26 cellular contexts compared by ENCODE assay signal in the genomic region with DNA sequence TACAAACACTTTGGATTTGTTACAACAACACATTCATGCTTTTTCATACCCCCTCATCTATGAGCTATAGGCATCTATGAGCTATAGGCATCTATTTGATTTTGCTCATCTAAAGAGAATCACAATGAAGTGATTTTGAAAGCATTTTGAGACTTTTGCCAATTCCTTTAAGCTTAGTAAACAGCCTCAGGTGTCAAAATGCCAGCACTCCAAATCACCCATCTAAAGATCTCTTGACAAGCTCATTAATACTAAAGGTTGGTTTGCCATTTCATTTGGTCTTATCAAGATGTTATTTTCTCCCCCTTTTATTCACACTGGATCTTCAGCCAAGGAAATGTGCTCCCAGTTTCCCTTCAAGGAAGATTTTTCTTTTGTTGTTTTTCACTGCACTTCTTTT.
DNase-seq lines count a peak whose midpoint lies in the region; FAIRE-seq and TF ChIP-seq lines count a peak whose summit lies in the region.
"Had no signal": no experiment of that assay in that cellular context is flagged by ENCODE, and none has a peak within 500 bp of the region (broad histone marks: within the 10 kb centered on the region; RNA-seq: fewer than 3 reads in every experiment).

No MANE protein-coding gene starts in this region.

- H3K27me3 ChIP-seq in breast epithelium (no peaks in the 10 kb centered on the region), bronchial epithelial cell (ENCODE audit: control insufficient read depth, insufficient read depth, low read length) (no peaks in the 10 kb centered on the region), trophoblast cell (ENCODE audit: insufficient read depth, low read length) (no peaks in the 10 kb centered on the region), Peyer's patch (no peaks in the 10 kb centered on the region)
- H3K27me3 ChIP-seq: left lung, upper lobe of left lung had no signal

- no peak overlapping the region for H4K8ac ChIP-seq in trophoblast cell (ENCODE audit: low read depth, low read length)

- peak overlapping the region; percentile 79 for H3K27ac Mint-ChIP-seq in MCF 10A (ENCODE audit: low read depth, unreplicated experiment)
- H3K27ac Mint-ChIP-seq: activated CD8-positive, alpha-beta T cell treated with anti-CD3 and anti-CD28 coated beads for 36 hours; activated naive CD4-positive, alpha-beta T cell treated with anti-CD3 and anti-CD28 coated beads, Interleukin-2, amount 50 U/mL, for 72 hours; CD14-positive monocyte; effector memory CD8-positive, alpha-beta T cell; naive thymus-derived CD4-positive, alpha-beta T cell; stimulated activated naive CD8-positive, alpha-beta T cell treated with anti-CD3 and anti-CD28 coated beads, Interleukin-15, amount 100 ng/mL, for 72 hours had no signal

- H3K36me3 Mint-ChIP-seq in MCF 10A (ENCODE audit: insufficient read depth, unreplicated experiment) = peaks cover 7% of the 10 kb centered on the region
- H3K36me3 Mint-ChIP-seq: activated naive CD4-positive, alpha-beta T cell treated with anti-CD3 and anti-CD28 coated beads, Interleukin-2, amount 50 U/mL, for 72 hours; CD14-positive monocyte; naive thymus-derived CD4-positive, alpha-beta T cell had no signal

- no peak overlapping the region for H2BK12ac ChIP-seq in trophoblast cell (ENCODE audit: low read length)

- H3K27me3 Mint-ChIP-seq in MCF 10A (ENCODE audit: insufficient read depth, unreplicated experiment) = no peaks in the 10 kb centered on the region
- H3K27me3 Mint-ChIP-seq: activated CD8-positive, alpha-beta T cell treated with anti-CD3 and anti-CD28 coated beads for 36 hours; effector memory CD8-positive, alpha-beta T cell; naive thymus-derived CD4-positive, alpha-beta T cell; stimulated activated naive CD8-positive, alpha-beta T cell treated with anti-CD3 and anti-CD28 coated beads, Interleukin-15, amount 100 ng/mL, for 72 hours had no signal

- H3K4me2 ChIP-seq in trophoblast cell (ENCODE audit: low read length) = no peak overlapping the region

- FAIRE-seq in bronchial epithelial cell (lab: Jason Lieb, UNC) = no peak
- FAIRE-seq: GM12878, TTC549 had no signal

- H2AK5ac ChIP-seq in trophoblast cell (ENCODE audit: low read length) = no peak overlapping the region

- no peak overlapping the region for H3K23ac ChIP-seq in trophoblast cell (ENCODE audit: low read length)

- H3K9me3 ChIP-seq in breast epithelium (no peaks in the 10 kb centered on the region), trophoblast cell (ENCODE audit: insufficient read depth, low read depth, low read length) (no peaks in the 10 kb centered on the region), Peyer's patch (no peaks in the 10 kb centered on the region)
- H3K9me3 ChIP-seq: left lung, upper lobe of left lung had no signal

- H4K12ac ChIP-seq in trophoblast cell (ENCODE audit: low read depth, low read length) = no peak overlapping the region

- H3K79me1 ChIP-seq in trophoblast cell (ENCODE audit: low read length) = no peaks in the 10 kb centered on the region

- H2AFZ ChIP-seq in trophoblast cell (ENCODE audit: insufficient read depth, low read length, poor library complexity) = no peak overlapping the region

- H3K27ac ChIP-seq in breast epithelium = no peak overlapping the region
- no peak overlapping the region for H3K27ac ChIP-seq in trophoblast cell (ENCODE audit: low read depth, low read length)
- peak overlapping the region in 1 of 4 donors; percentile 17 for H3K27ac ChIP-seq in Peyer's patch
- H3K27ac ChIP-seq: 22Rv1, SK-N-MC had no signal

- no peaks in the 10 kb centered on the region for H3K36me3 ChIP-seq in breast epithelium
- no peaks in the 10 kb centered on the region for H3K36me3 ChIP-seq in bronchial epithelial cell (ENCODE audit: control insufficient read depth, insufficient read depth, low read length)
- no peaks in the 10 kb centered on the region for H3K36me3 ChIP-seq in trophoblast cell (ENCODE audit: control insufficient read depth in 1 of 2, insufficient read depth in 2 of 2, low read length in 2 of 2)
- H3K36me3 ChIP-seq in Peyer's patch = no peaks in the 10 kb centered on the region
- H3K36me3 ChIP-seq: left lung, upper lobe of left lung had no signal

- H3K9me3 Mint-ChIP-seq in MCF 10A (ENCODE audit: unreplicated experiment) = peaks cover 7% of the 10 kb centered on the region
- H3K9me3 Mint-ChIP-seq: activated CD8-positive, alpha-beta T cell treated with anti-CD3 and anti-CD28 coated beads for 36 hours; activated naive CD4-positive, alpha-beta T cell treated with anti-CD3 and anti-CD28 coated beads, Interleukin-2, amount 50 U/mL, for 72 hours; effector memory CD8-positive, alpha-beta T cell; naive thymus-derived CD4-positive, alpha-beta T cell; stimulated activated naive CD8-positive, alpha-beta T cell treated with anti-CD3 and anti-CD28 coated beads, Interleukin-15, amount 100 ng/mL, for 72 hours had no signal

- peak; percentile 30 for DNase-seq in MCF 10A (ENCODE audit: unreplicated experiment)
- no peak for DNase-seq in breast epithelium (ENCODE audit: low spot score in 2 of 2)
- DNase-seq in bronchial epithelial cell (ENCODE audit: low read depth) = peak; percentile 76
- peak; percentile 40 to 83 for DNase-seq in trophoblast cell
- DNase-seq in Peyer's patch = no peak
- DNase-seq in NCI-H2196 (lab: John Stamatoyannopoulos, UW; ENCODE audit: unreplicated experiment) = no peak
- no peak for DNase-seq in inferior parietal cortex (ENCODE audit: extremely low spot score)
- DNase-seq in posterior vena cava (ENCODE audit: low spot score) = no peak
- DNase-seq: activated CD8-positive, alpha-beta T cell treated with anti-CD3 and anti-CD28 coated beads for 36 hours; cortex of kidney; effector memory CD8-positive, alpha-beta T cell; midbrain; naive thymus-derived CD4-positive, alpha-beta T cell; NCI-H1694; NCI-H2171; NCI-H524 treated with DMSO at 0.1 percent for 48 hours; RPMI8226; stimulated activated naive CD8-positive, alpha-beta T cell treated with anti-CD3 and anti-CD28 coated beads, Interleukin-15, amount 100 ng/mL, for 72 hours had no signal

- CTCF ChIA-PET in MCF 10A (lab: Yijun Ruan, JAX) = interaction anchor here (0.7 to 1.3 kb wide), 3 partner anchors 109 to 145 kb away, joined by 3 to 6 read pairs (median 3); no protein-coding TSS in a partner anchor

- H3K14ac ChIP-seq in trophoblast cell (ENCODE audit: low read length) = no peak overlapping the region

- POLR2A ChIA-PET in MCF 10A (lab: Yijun Ruan, JAX) = interaction anchor here (0.6 to 2.5 kb wide), 10 partner anchors 15 to 1076 kb away, joined by 3 to 26 read pairs (median 3); a partner anchor contains a TSS

- no peak for TF ChIP-seq CTCF in MCF 10A (IDR thresholded peaks at IDR 0.05; ENCODE audit: unreplicated experiment)
- no peak for TF ChIP-seq CTCF in breast epithelium (IDR thresholded peaks at IDR 0.05)
- TF ChIP-seq CTCF in bronchial epithelial cell (IDR thresholded peaks at IDR 0.05; ENCODE audit: insufficient read depth, low read length, severe bottlenecking) = no peak
- TF ChIP-seq CTCF in Peyer's patch (IDR thresholded peaks at IDR 0.05) = no peak

- no peak for TF ChIP-seq POLR2A in breast epithelium (IDR thresholded peaks at IDR 0.05)
- TF ChIP-seq POLR2A in Peyer's patch (IDR thresholded peaks at IDR 0.05) = no peak

- no peak overlapping the region for H3K18ac ChIP-seq in trophoblast cell (ENCODE audit: low read length)

- H3K4me3 ChIP-seq in breast epithelium = no peak overlapping the region
- no peak overlapping the region for H3K4me3 ChIP-seq in bronchial epithelial cell (ENCODE audit: low read depth, low read length)
- H3K4me3 ChIP-seq in trophoblast cell (ENCODE audit: low read depth, low read length) = no peak overlapping the region
- H3K4me3 ChIP-seq in Peyer's patch = no peak overlapping the region
- H3K4me3 ChIP-seq: GM12878, left lung, SK-N-MC, upper lobe of left lung had no signal

- H3K9ac ChIP-seq in trophoblast cell (ENCODE audit: low read length) = no peak overlapping the region

- BruUV-seq in MCF 10A (replicated peaks; lab: Mats Ljungman, UMichigan) = no TSS peak

- intact Hi-C loops in MCF 10A (cut with micrococcal nuclease) = no loop called here
- intact Hi-C loops in breast epithelium (cut with DNase I; ENCODE audit: low total_unique reads) = no loop called here
- intact Hi-C loops in posterior vena cava (cut with DNase I) = no loop called here

- no peak overlapping the region for H3K4ac ChIP-seq in trophoblast cell (ENCODE audit: low read depth, low read length)

- no peak overlapping the region for H2BK120ac ChIP-seq in trophoblast cell (ENCODE audit: insufficient read depth, low read length, poor library complexity)

- no peaks in the 10 kb centered on the region for H3K79me2 ChIP-seq in trophoblast cell (ENCODE audit: control insufficient read depth, insufficient read depth, low read length, poor library complexity)

- no peak overlapping the region for H4K91ac ChIP-seq in trophoblast cell (ENCODE audit: low read depth, low read length)

- H3K4me3 Mint-ChIP-seq in MCF 10A (ENCODE audit: unreplicated experiment) = peak overlapping the region; percentile 42
- H3K4me3 Mint-ChIP-seq: activated CD8-positive, alpha-beta T cell treated with anti-CD3 and anti-CD28 coated beads for 36 hours; CD14-positive monocyte; effector memory CD8-positive, alpha-beta T cell; naive thymus-derived CD4-positive, alpha-beta T cell; stimulated activated naive CD8-positive, alpha-beta T cell treated with anti-CD3 and anti-CD28 coated beads, Interleukin-15, amount 100 ng/mL, for 72 hours had no signal

- H2BK5ac ChIP-seq in trophoblast cell (ENCODE audit: low read depth, low read length, poor library complexity) = no peak overlapping the region

- peaks cover 19% of the 10 kb centered on the region for H3K4me1 Mint-ChIP-seq in MCF 10A (ENCODE audit: insufficient read depth, unreplicated experiment)
- H3K4me1 Mint-ChIP-seq: CD14-positive monocyte; naive thymus-derived CD4-positive, alpha-beta T cell; stimulated activated naive CD8-positive, alpha-beta T cell treated with anti-CD3 and anti-CD28 coated beads, Interleukin-15, amount 100 ng/mL, for 72 hours had no signal

- H3K4me1 ChIP-seq in breast epithelium (no peaks in the 10 kb centered on the region), trophoblast cell (ENCODE audit: control insufficient read depth in 1 of 2, insufficient read depth in 2 of 2, low read length in 2 of 2) (peaks cover 0 to 2% of the 10 kb centered on the region in 2 experiments), Peyer's patch (no peaks in the 10 kb centered on the region)

Comparison
In these comparisons a context has a peak if more than half of its experiments do, and no peak if none do; other contexts are left out.
1. DNase-seq: peak in MCF 10A (single experiment), bronchial epithelial cell (single experiment) and trophoblast cell (2 of 2); none in breast epithelium (0 of 2), Peyer's patch (0 of 3), NCI-H2196 (single experiment), inferior parietal cortex (single experiment) and posterior vena cava (single experiment).